Comparison of ENCODE assay signal across 9 cellular contexts in the genomic region with DNA sequence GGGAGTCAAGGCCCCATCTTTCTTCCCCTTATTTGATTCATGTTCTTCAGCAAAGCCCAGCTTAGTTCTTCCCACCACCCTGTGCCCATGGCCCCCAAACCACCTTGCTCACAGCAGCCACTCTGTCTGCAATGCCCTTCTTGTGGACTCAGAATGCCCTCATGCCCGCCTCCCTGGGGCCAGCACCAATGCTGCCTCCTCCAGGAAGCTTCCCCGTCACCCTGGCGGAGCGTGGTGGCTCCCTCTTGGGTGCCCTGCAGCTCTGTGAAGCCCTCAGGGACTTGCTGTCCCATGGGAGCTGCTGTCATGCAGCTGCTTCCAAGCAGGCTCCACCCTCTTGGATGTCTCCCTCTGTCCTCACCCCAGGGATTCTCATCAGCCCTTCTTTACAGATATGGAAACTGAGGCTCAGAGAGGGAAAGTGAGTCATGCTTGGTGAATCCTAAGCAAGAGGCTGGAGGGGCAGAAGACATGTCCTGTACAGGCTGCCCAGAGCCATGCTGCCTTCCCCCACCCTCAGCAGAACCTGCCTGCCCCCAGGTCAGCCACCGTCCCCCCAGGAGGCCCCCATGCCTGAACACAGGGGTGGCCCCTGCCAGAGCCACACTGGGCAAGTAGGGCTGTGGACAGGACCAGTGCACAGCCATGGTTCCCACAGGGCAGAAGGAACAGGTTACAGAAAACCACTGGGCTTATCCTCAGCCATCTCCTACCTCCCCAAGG. TPM values are rescaled to one million over a fixed set of nuclear protein-coding genes. Genes with fewer than 3 reads are reported as not detected.
DNase-seq lines count a peak whose midpoint lies in the region; ATAC-seq and TF ChIP-seq lines count a peak whose summit lies in the region.
"Had no signal": no experiment of that assay in that cellular context is flagged by ENCODE, and none has a peak within 500 bp of the region (broad histone marks: within the 10 kb centered on the region; RNA-seq: fewer than 3 reads in every experiment).

No MANE protein-coding gene starts in this region.

- CTCF ChIA-PET in activated naive CD4-positive, alpha-beta T cell treated with anti-CD3 and anti-CD28 coated beads, Interleukin-2, amount 10 ng/mL, durations not matched to agents 7 days and 5 days (lab: Charles Lee) = interaction anchor here (1.1 to 3.2 kb wide), 4 partner anchors 10 to 19 kb away, joined by 3 to 18 read pairs (median 5); partner anchors contain the start of gene ASTL
- CTCF ChIA-PET in activated B cell treated with CpG ODN at 0.5 μM for 24 hours (lab: Charles Lee) = interaction anchor here (0.7 to 3.9 kb wide), 5 partner anchors 11 to 43 kb away, joined by 3 to 21 read pairs (median 10); partner anchors contain the start of genes ASTL and DUSP2

- peaks cover 2% of the 10 kb centered on the region for H3K36me3 Mint-ChIP-seq in activated naive CD4-positive, alpha-beta T cell treated with anti-CD3 and anti-CD28 coated beads, Interleukin-2, amount 10 ng/mL, durations not matched to agents 7 days and 5 days
- H3K36me3 Mint-ChIP-seq in activated B cell treated with CpG ODN at 0.5 μM for 24 hours (ENCODE audit: low read depth) = no peaks in the 10 kb centered on the region

- H3K27me3 ChIP-seq in smooth muscle cell (ENCODE audit: low read depth) = no peaks in the 10 kb centered on the region

- TF ChIP-seq CTCF in activated B cell treated with CpG ODN at 0.5 μM for 24 hours (IDR thresholded peaks at IDR 0.05) (no peak), smooth muscle cell (IDR thresholded peaks at IDR 0.05; ENCODE audit: borderline replicate concordance, insufficient read depth, poor library complexity, severe bottlenecking) (no peak), GM13977 (IDR thresholded peaks at IDR 0.05; ENCODE audit: extremely low read depth, insufficient read depth, missing control alignments) (no peak), omental fat pad (IDR thresholded peaks at IDR 0.05) (no peak)

- no peaks in the 10 kb centered on the region for H3K4me1 ChIP-seq in smooth muscle cell (ENCODE audit: low read depth)

- no peaks in the 10 kb centered on the region for H3K27me3 Mint-ChIP-seq in activated naive CD4-positive, alpha-beta T cell treated with anti-CD3 and anti-CD28 coated beads, Interleukin-2, amount 10 ng/mL, durations not matched to agents 7 days and 5 days
- H3K27me3 Mint-ChIP-seq in activated B cell treated with CpG ODN at 0.5 μM for 24 hours = no peaks in the 10 kb centered on the region
- no peaks in the 10 kb centered on the region for H3K27me3 Mint-ChIP-seq in stimulated activated naive CD8-positive, alpha-beta T cell treated with anti-CD3 and anti-CD28 coated beads, Interleukin-15, amount 100 ng/mL, for 72 hours

- no peak overlapping the region for H3K27ac ChIP-seq in smooth muscle cell (ENCODE audit: low read depth)

- no peaks in the 10 kb centered on the region for H3K36me3 ChIP-seq in smooth muscle cell (ENCODE audit: low read depth)

- intact Hi-C loops in activated B cell treated with CpG ODN at 0.5 μM for 24 hours (cut with micrococcal nuclease) = loop anchor here (1.0 kb wide), 2 partner anchors 9 to 17 kb away; no protein-coding TSS in a partner anchor

- peak overlapping the region; percentile 87 for H3K27ac Mint-ChIP-seq in activated naive CD4-positive, alpha-beta T cell treated with anti-CD3 and anti-CD28 coated beads, Interleukin-2, amount 10 ng/mL, durations not matched to agents 7 days and 5 days
- H3K27ac Mint-ChIP-seq in activated B cell treated with CpG ODN at 0.5 μM for 24 hours = peak overlapping the region; percentile 85
- peak overlapping the region; percentile 95 to 98 for H3K27ac Mint-ChIP-seq in stimulated activated naive CD8-positive, alpha-beta T cell treated with anti-CD3 and anti-CD28 coated beads, Interleukin-15, amount 100 ng/mL, for 72 hours

- no peak for DNase-seq in activated naive CD4-positive, alpha-beta T cell treated with anti-CD3 and anti-CD28 coated beads, Interleukin-2, amount 10 ng/mL, durations not matched to agents 7 days and 5 days
- DNase-seq in activated naive CD4-positive, alpha-beta T cell treated with anti-CD3 and anti-CD28 coated beads, Interleukin-2, amount 50 U/mL, for 16 hours = no peak
- DNase-seq in activated B cell treated with CpG ODN at 0.5 μM for 24 hours = peak; percentile 72
- peak in 1 of 2 donors; percentile 40 for DNase-seq in stimulated activated naive CD8-positive, alpha-beta T cell treated with anti-CD3 and anti-CD28 coated beads, Interleukin-15, amount 100 ng/mL, for 72 hours
- no peak for DNase-seq in smooth muscle cell (lab: John Stamatoyannopoulos, UW; ENCODE audit: unreplicated experiment)
- DNase-seq in GM13977 (ENCODE audit: low spot score) = no peak
- DNase-seq in omental fat pad (ENCODE audit: low spot score) = no peak

- POLR2A ChIA-PET in activated B cell treated with CpG ODN at 0.5 μM for 24 hours (lab: Charles Lee) = interaction anchor here (1.2 to 6.6 kb wide), 4 partner anchors 11 to 51 kb away, joined by 9 to 210 read pairs (median 22); partner anchors contain the start of genes ASTL, DUSP2 and STARD7

- H2AFZ ChIP-seq in smooth muscle cell (ENCODE audit: low read depth) = no peak overlapping the region

- 93% methylated on average over 5 of the region's 5 CpGs for WGBS in smooth muscle cell (ENCODE audit: low lambda C conversion rate)

- peaks cover 6% of the 10 kb centered on the region for H3K9me3 Mint-ChIP-seq in activated naive CD4-positive, alpha-beta T cell treated with anti-CD3 and anti-CD28 coated beads, Interleukin-2, amount 10 ng/mL, durations not matched to agents 7 days and 5 days
- H3K9me3 Mint-ChIP-seq in activated B cell treated with CpG ODN at 0.5 μM for 24 hours = no peaks in the 10 kb centered on the region
- H3K9me3 Mint-ChIP-seq in stimulated activated naive CD8-positive, alpha-beta T cell treated with anti-CD3 and anti-CD28 coated beads, Interleukin-15, amount 100 ng/mL, for 72 hours = peaks cover 7 to 9% of the 10 kb centered on the region in 2 donors

- no peaks in the 10 kb centered on the region for H3F3A ChIP-seq in smooth muscle cell (ENCODE audit: low read depth)

- no peak overlapping the region for H3K9ac ChIP-seq in smooth muscle cell (ENCODE audit: low read depth)

- no peak overlapping the region for H3K4me3 ChIP-seq in smooth muscle cell

- no peaks in the 10 kb centered on the region for H3K79me2 ChIP-seq in smooth muscle cell (ENCODE audit: low read depth)

- in situ Hi-C loops in GM13977 (cut with MboI; ENCODE audit: low pct_unique_long_range_greater_than_20kb, low sequenced_read_pairs, unreplicated experiment) = no loop called here

- H3K4me2 ChIP-seq in smooth muscle cell = no peak overlapping the region

- no peaks in the 10 kb centered on the region for H3K9me3 ChIP-seq in smooth muscle cell (replicated peaks; ENCODE audit: low read depth)

- H4K20me1 ChIP-seq in smooth muscle cell (ENCODE audit: low read depth) = no peaks in the 10 kb centered on the region

- H3K4me3 Mint-ChIP-seq in activated naive CD4-positive, alpha-beta T cell treated with anti-CD3 and anti-CD28 coated beads, Interleukin-2, amount 10 ng/mL, durations not matched to agents 7 days and 5 days = no peak overlapping the region
- H3K4me3 Mint-ChIP-seq in activated B cell treated with CpG ODN at 0.5 μM for 24 hours = peak overlapping the region; percentile 69
- H3K4me3 Mint-ChIP-seq in stimulated activated naive CD8-positive, alpha-beta T cell treated with anti-CD3 and anti-CD28 coated beads, Interleukin-15, amount 100 ng/mL, for 72 hours = peak overlapping the region; percentile 68 to 76
- H3K4me3 Mint-ChIP-seq: neural crest cell had no signal

- peaks cover 68% of the 10 kb centered on the region for H3K4me1 Mint-ChIP-seq in activated naive CD4-positive, alpha-beta T cell treated with anti-CD3 and anti-CD28 coated beads, Interleukin-2, amount 10 ng/mL, durations not matched to agents 7 days and 5 days
- peaks cover 67% of the 10 kb centered on the region for H3K4me1 Mint-ChIP-seq in activated B cell treated with CpG ODN at 0.5 μM for 24 hours
- peaks cover 96% of the 10 kb centered on the region for H3K4me1 Mint-ChIP-seq in stimulated activated naive CD8-positive, alpha-beta T cell treated with anti-CD3 and anti-CD28 coated beads, Interleukin-15, amount 100 ng/mL, for 72 hours

- peak; percentile 35 for ATAC-seq in HG02840 (IDR thresholded peaks at IDR 0.05; ENCODE audit: low FRiP score, unreplicated experiment)
- ATAC-seq in activated B cell treated with CpG ODN at 0.5 μM for 24 hours (ENCODE audit: low read depth) = peak; percentile 83
- peak; percentile 8 for ATAC-seq in stimulated activated naive CD8-positive, alpha-beta T cell treated with anti-CD3 and anti-CD28 coated beads, Interleukin-15, amount 100 ng/mL, for 72 hours
- no peak for ATAC-seq in omental fat pad (ENCODE audit: low FRiP score)

RNA-seq across cellular contexts. Expression of gene DUSP2, which starts 11.8 kb away (rescaled TPM):
- total RNA-seq in activated B cell treated with CpG ODN at 0.5 μM for 24 hours = 118 and 122 TPM in 2 replicates
- 48.7 and 55.3 TPM in 2 replicates for total RNA-seq in smooth muscle cell
- polyA plus RNA-seq in smooth muscle cell = 89.3 and 111 TPM in 2 replicates
- total RNA-seq in omental fat pad = 100 to 1,000 TPM in 1 of 4 donors, 10 to 100 TPM in 1, 1 to 10 TPM in 2; 8.5 to 199 (median 18.8) TPM

RNA-seq across cellular contexts. Expression of gene ASTL, which starts 18.8 kb away (rescaled TPM):
- total RNA-seq in activated B cell treated with CpG ODN at 0.5 μM for 24 hours (1.0 and 1.6 TPM in 2 replicates), smooth muscle cell (0.40 TPM in 1 of 2 replicates, not detected in the other), omental fat pad (1 to 10 TPM in 1 of 4 donors, under 1 TPM in 1, not detected in 2; 0.84 to 3.3 TPM)
- 0.50 TPM in 1 of 2 replicates, not detected in the other for polyA plus RNA-seq in smooth muscle cell
- total RNA-seq: neural crest cell had no signal

RNA-seq across cellular contexts. Expression of gene ADRA2B, which starts 40.7 kb away (rescaled TPM):
- total RNA-seq in activated B cell treated with CpG ODN at 0.5 μM for 24 hours (0.11 and 0.37 TPM in 2 replicates), smooth muscle cell (0.04 and 1.2 TPM in 2 replicates), omental fat pad (1 to 10 TPM in 3 of 4 donors, under 1 TPM in 1; 0.63 to 9.8 (median 2.6) TPM)
- polyA plus RNA-seq in smooth muscle cell = 0.06 TPM in 1 of 2 replicates, not detected in the other

RNA-seq across cellular contexts. Expression of gene STARD7, which starts 51.5 kb away (rescaled TPM):
- total RNA-seq in activated B cell treated with CpG ODN at 0.5 μM for 24 hours (148 and 158 TPM in 2 replicates), smooth muscle cell (62.3 and 65.8 TPM in 2 replicates), omental fat pad (100 to 1,000 TPM; 116 to 149 (median 125) TPM)
- 51.0 and 64.4 TPM in 2 replicates for polyA plus RNA-seq in smooth muscle cell
